In genomic region chr12:52524898-52525591, GRCh38 we compare ENCODE assay signal across 22 cellular contexts. TPM values are rescaled to one million over a fixed set of nuclear protein-coding genes. Genes with fewer than 3 reads are reported as not detected.
DNase-seq lines count a peak whose midpoint lies in the region; ATAC-seq, FAIRE-seq and TF ChIP-seq lines count a peak whose summit lies in the region.
"Had no signal": no experiment of that assay in that cellular context is flagged by ENCODE, and none has a peak within 500 bp of the region (broad histone marks: within the 10 kb centered on the region; RNA-seq: fewer than 3 reads in every experiment).

No MANE protein-coding gene starts in this region.

- ATAC-seq in HCT116 = no peak
- ATAC-seq in activated CD8-positive, alpha-beta memory T cell treated with anti-CD3 and anti-CD28 coated beads, Interleukin-2, amount 10 ng/mL, durations not matched to agents 7 days and 5 days = no peak
- ATAC-seq: left ventricle myocardium superior; stimulated activated naive CD8-positive, alpha-beta T cell treated with anti-CD3 and anti-CD28 coated beads, Interleukin-15, Interleukin-2, amounts not matched to agents 100 U/mL and 50 U/mL, for 24 hours had no signal

- H3K4me3 ChIP-seq in HCT116 (replicated peaks in 1 of 2; ENCODE audit: low read depth in 1 of 2, low read length in 2 of 2) (no peak overlapping the region), keratinocyte (ENCODE audit: control insufficient read depth in 2 of 3, extremely low read depth in 1 of 3, insufficient read depth in 2 of 3, low read depth in 1 of 3, low read length in 3 of 3) (peak overlapping the region; percentile 19 to 70 (median 55))
- H3K4me3 ChIP-seq: MG63 had no signal

- no peak for TF ChIP-seq POLR2A in HCT116 (IDR thresholded peaks at IDR 0.05; ENCODE audit: borderline replicate concordance, extremely low read depth, insufficient read depth, insufficient read length)

- TF ChIP-seq RAD21 in HCT116 (IDR thresholded peaks at IDR 0.05; ENCODE audit: low read depth) = no peak

- H3K27ac ChIP-seq in HCT116 (ENCODE audit: low read depth, low read length) = no peak overlapping the region
- H3K27ac ChIP-seq in keratinocyte (ENCODE audit: control insufficient read depth, insufficient read depth, low read length) = peak overlapping the region; percentile 98
- H3K27ac ChIP-seq: VCaP had no signal

- no peak overlapping the region for H3K4me3 Mint-ChIP-seq in CD14-positive monocyte
- no peak overlapping the region for H3K4me3 Mint-ChIP-seq in activated CD8-positive, alpha-beta memory T cell treated with anti-CD3 and anti-CD28 coated beads, Interleukin-2, amount 10 ng/mL, durations not matched to agents 7 days and 5 days
- H3K4me3 Mint-ChIP-seq: activated naive CD4-positive, alpha-beta T cell treated with anti-CD3 and anti-CD28 coated beads, Interleukin-2, amount 10 ng/mL, durations not matched to agents 7 days and 5 days; dendritic cell treated with granulocyte-macrophage colony-stimulating factor and Interleukin-4, amounts not matched to agents 40 ng/mL and 50 ng/mL, for 4 days had no signal

- no peaks in the 10 kb centered on the region for H3K36me3 Mint-ChIP-seq in CD14-positive monocyte
- no peaks in the 10 kb centered on the region for H3K36me3 Mint-ChIP-seq in activated CD8-positive, alpha-beta memory T cell treated with anti-CD3 and anti-CD28 coated beads, Interleukin-2, amount 10 ng/mL, durations not matched to agents 7 days and 5 days
- H3K36me3 Mint-ChIP-seq: activated naive CD4-positive, alpha-beta T cell treated with anti-CD3 and anti-CD28 coated beads, Interleukin-2, amount 10 ng/mL, durations not matched to agents 7 days and 5 days had no signal

- no peak for FAIRE-seq in keratinocyte (lab: Jason Lieb, UNC)
- FAIRE-seq: urothelium cell line had no signal

- H3K9me3 ChIP-seq in HCT116 (ENCODE audit: control insufficient read depth in 1 of 2, insufficient read depth in 1 of 2, low read depth in 1 of 2, low read length in 2 of 2) (no peaks in the 10 kb centered on the region), keratinocyte (ENCODE audit: control insufficient read depth, low read depth, low read length) (no peaks in the 10 kb centered on the region)
- H3K9me3 ChIP-seq: MG63 had no signal

- H3K27me3 ChIP-seq in HCT116 (ENCODE audit: insufficient read depth, low read length) (no peaks in the 10 kb centered on the region), keratinocyte (ENCODE audit: control insufficient read depth, extremely low read depth, insufficient read depth, low read length) (no peaks in the 10 kb centered on the region)
- H3K27me3 ChIP-seq: MG63 had no signal

- no peak overlapping the region for H2AFZ ChIP-seq in HCT116 (ENCODE audit: low read depth, low read length, poor library complexity, severe bottlenecking)
- peak overlapping the region; percentile 36 for H2AFZ ChIP-seq in keratinocyte (ENCODE audit: control insufficient read depth, low read length)

- dilution Hi-C loops in keratinocyte (cut with MboI; ENCODE audit: extremely low pct_ligation_motif_present, low sequenced_read_pairs) = no loop called here

- H3K4me1 ChIP-seq in HCT116 (ENCODE audit: control insufficient read depth in 1 of 2, insufficient read depth in 2 of 2, low read length in 2 of 2) (peaks cover 34 to 60% of the 10 kb centered on the region in 2 experiments), keratinocyte (ENCODE audit: control insufficient read depth, extremely low read depth, insufficient read depth, low read length) (peaks cover 64% of the 10 kb centered on the region)

- CTCF ChIA-PET in HCT116 (lab: Charles Lee) = no interaction called here
- CTCF ChIA-PET in activated CD8-positive, alpha-beta memory T cell treated with anti-CD3 and anti-CD28 coated beads, Interleukin-2, amount 10 ng/mL, durations not matched to agents 7 days and 5 days (lab: Charles Lee) = no interaction called here

- H3K36me3 ChIP-seq in HCT116 (ENCODE audit: control insufficient read depth in 1 of 2, insufficient read depth in 2 of 2, low read length in 2 of 2) (no peaks in the 10 kb centered on the region), keratinocyte (ENCODE audit: control insufficient read depth in 2 of 2, extremely low read depth in 1 of 2, insufficient read depth in 2 of 2, low read length in 2 of 2) (no peaks in the 10 kb centered on the region)
- H3K36me3 ChIP-seq: MG63 had no signal

- peaks cover 0 to 6% (median 6%) of the 10 kb centered on the region in 3 donors for H3K27me3 Mint-ChIP-seq in CD14-positive monocyte (ENCODE audit: low read depth in 3 of 3)
- peaks cover 7% of the 10 kb centered on the region for H3K27me3 Mint-ChIP-seq in activated CD8-positive, alpha-beta memory T cell treated with anti-CD3 and anti-CD28 coated beads, Interleukin-2, amount 10 ng/mL, durations not matched to agents 7 days and 5 days

- H4K20me1 ChIP-seq in HCT116 (ENCODE audit: insufficient read depth) (no peaks in the 10 kb centered on the region), keratinocyte (ENCODE audit: control insufficient read depth, extremely low read depth, insufficient read depth, low read length) (peaks cover under 1% of the 10 kb centered on the region)

- H3K27ac Mint-ChIP-seq in CD14-positive monocyte = no peak overlapping the region
- H3K27ac Mint-ChIP-seq in activated CD8-positive, alpha-beta memory T cell treated with anti-CD3 and anti-CD28 coated beads, Interleukin-2, amount 10 ng/mL, durations not matched to agents 7 days and 5 days = no peak overlapping the region
- H3K27ac Mint-ChIP-seq: activated naive CD4-positive, alpha-beta T cell treated with anti-CD3 and anti-CD28 coated beads, Interleukin-2, amount 10 ng/mL, durations not matched to agents 7 days and 5 days; dendritic cell treated with granulocyte-macrophage colony-stimulating factor and Interleukin-4, amounts not matched to agents 40 ng/mL and 50 ng/mL, for 4 days; progenitor cell of endocrine pancreas had no signal

- H3K79me2 ChIP-seq in HCT116 (ENCODE audit: insufficient read depth, low read length) (no peaks in the 10 kb centered on the region), keratinocyte (ENCODE audit: control insufficient read depth, insufficient read depth, low read length) (peaks cover 1% of the 10 kb centered on the region)

- no peaks in the 10 kb centered on the region for H3K9me3 Mint-ChIP-seq in CD14-positive monocyte
- H3K9me3 Mint-ChIP-seq in activated CD8-positive, alpha-beta memory T cell treated with anti-CD3 and anti-CD28 coated beads, Interleukin-2, amount 10 ng/mL, durations not matched to agents 7 days and 5 days (ENCODE audit: low read depth) = no peaks in the 10 kb centered on the region
- H3K9me3 Mint-ChIP-seq: activated naive CD4-positive, alpha-beta T cell treated with anti-CD3 and anti-CD28 coated beads, Interleukin-2, amount 10 ng/mL, durations not matched to agents 7 days and 5 days; dendritic cell treated with granulocyte-macrophage colony-stimulating factor and Interleukin-4, amounts not matched to agents 40 ng/mL and 50 ng/mL, for 4 days had no signal

- intact Hi-C loops in CD14-positive monocyte (cut with micrococcal nuclease) (no loop called here), HCT116 (cut with micrococcal nuclease) (no loop called here)

- no peaks in the 10 kb centered on the region for H3K9me2 ChIP-seq in HCT116 (ENCODE audit: insufficient read depth)

- RAD21 ChIA-PET in HCT116 (lab: Charles Lee; ENCODE audit: low non-redundant PET in 1 of 2, low total read pairs in 2 of 2, uncharacterized antibody in 2 of 2, unreplicated experiment in 2 of 2) = no interaction called here

- no TSS peak for BruUV-seq in HCT116 (replicated peaks; lab: Mats Ljungman, UMichigan)

- POLR2A ChIA-PET in HCT116 (lab: Charles Lee) = no interaction called here

- peak overlapping the region; percentile 14; the same call in 1 of the 2 replicates for H3K4me2 ChIP-seq in HCT116 (ENCODE audit: low read length)
- peak overlapping the region; percentile 96 for H3K4me2 ChIP-seq in keratinocyte (ENCODE audit: control insufficient read depth, extremely low read depth, insufficient read depth, low read depth, low read length)

- no peaks in the 10 kb centered on the region for H3K9me1 ChIP-seq in keratinocyte (ENCODE audit: control insufficient read depth, extremely low read depth, insufficient read depth, low read length)

- no peak for TF ChIP-seq CTCF in CD14-positive monocyte (IDR thresholded peaks at IDR 0.05)
- TF ChIP-seq CTCF in HCT116 (IDR thresholded peaks at IDR 0.05 in 2 of 3, conservative IDR thresholded peaks at IDR 0.05 in 1 of 3; ENCODE audit: borderline replicate concordance in 1 of 3, insufficient read depth in 1 of 3, low read depth in 2 of 3, low read length in 2 of 3) = no peak
- TF ChIP-seq CTCF in keratinocyte (optimal IDR thresholded peaks at IDR 0.05 in 1 of 3, IDR thresholded peaks at IDR 0.05 in 1 of 3, conservative IDR thresholded peaks at IDR 0.05 in 1 of 3; ENCODE audit: extremely low read depth in 1 of 3, insufficient read depth in 2 of 3, low read length in 3 of 3) = no peak

- no peaks in the 10 kb centered on the region for H3K4me1 Mint-ChIP-seq in CD14-positive monocyte
- peaks cover 9% of the 10 kb centered on the region for H3K4me1 Mint-ChIP-seq in activated CD8-positive, alpha-beta memory T cell treated with anti-CD3 and anti-CD28 coated beads, Interleukin-2, amount 10 ng/mL, durations not matched to agents 7 days and 5 days

- H3K9ac ChIP-seq in HCT116 (ENCODE audit: low read length) (no peak overlapping the region), keratinocyte (ENCODE audit: control insufficient read depth, extremely low read depth, insufficient read depth, low read length) (peak overlapping the region; percentile 92)

- DNase-seq in CD14-positive monocyte (ENCODE audit: low spot score) (peak; percentile 11), HCT116 (ENCODE audit: low read depth, low spot score) (no peak), keratinocyte (ENCODE audit: low read depth, low spot score) (peak; percentile 75), NCI-H345 (lab: John Stamatoyannopoulos, UW) (no peak), midbrain (lab: John Stamatoyannopoulos, UW) (no peak), OCI-M1 (lab: John Stamatoyannopoulos, UW) (no peak), COR-L47 (lab: John Stamatoyannopoulos, UW) (no peak)
- DNase-seq in activated CD8-positive, alpha-beta memory T cell treated with anti-CD3 and anti-CD28 coated beads, Interleukin-2, amount 10 ng/mL, durations not matched to agents 7 days and 5 days = peak; percentile 19
- DNase-seq: activated naive CD4-positive, alpha-beta T cell treated with anti-CD3 and anti-CD28 coated beads, Interleukin-2, amount 10 ng/mL, durations not matched to agents 7 days and 5 days; GDM1; left ventricle myocardium superior; MG63; NCI-H2107; RPMI8226; stimulated activated CD4-positive, alpha-beta T cell treated with anti-CD3 and anti-CD28 coated beads, Interleukin-12 subunit alpha, Interleukin-12 subunit beta, amount 100 ng/mL, for 4 hours; stimulated activated naive CD8-positive, alpha-beta T cell treated with anti-CD3 and anti-CD28 coated beads, Interleukin-15, Interleukin-2, amounts not matched to agents 100 U/mL and 50 U/mL, for 24 hours; T-helper 1 cell had no signal

RNA-seq across cellular contexts. Expression of gene KRT5, which starts 4.9 kb away (rescaled TPM):
- not detected for polyA plus RNA-seq in CD14-positive monocyte
- 0.44 TPM for total RNA-seq in HCT116 (2021; ENCODE audit: unreplicated experiment)
- polyA plus RNA-seq in HCT116 (2012) = 0.25 TPM in 1 of 2 replicates, not detected in the other
- total RNA-seq in activated CD8-positive, alpha-beta memory T cell treated with anti-CD3 and anti-CD28 coated beads, Interleukin-2, amount 10 ng/mL, durations not matched to agents 7 days and 5 days = not detected
- polyA plus RNA-seq in keratinocyte = 14,274 to 15,814 TPM (median 15,322 TPM) in 3 replicates
- 65,106 TPM for polyA plus RNA-seq in keratinocyte (2011; ENCODE audit: low read depth)
- polyA plus RNA-seq in keratinocyte (2011; cell fraction: cytosol; rRNA removed) = 14,617 and 16,515 TPM in 2 replicates
- polyA plus RNA-seq in keratinocyte (2011; cell fraction: nucleus; rRNA removed) = 13,124 and 13,753 TPM in 2 replicates
- 14,417 and 19,307 TPM in 2 replicates for polyA plus RNA-seq in keratinocyte (2012; ENCODE audit: low replicate concordance)
- polyA minus RNA-seq in keratinocyte = 14,077 to 29,017 TPM (median 19,306 TPM) in 3 replicates
- 38,935 TPM for polyA minus RNA-seq in keratinocyte (2011; cell fraction: cytosol; rRNA and poly(A)+ RNA removed)
- polyA minus RNA-seq in keratinocyte (2011; cell fraction: nucleus; rRNA and poly(A)+ RNA removed) = 7,770 and 7,938 TPM in 2 replicates
- total RNA-seq: HT1080, progenitor cell of endocrine pancreas had no signal

RNA-seq across cellular contexts. Expression of gene KRT71, which starts 27.9 kb away (rescaled TPM):
- not detected for polyA plus RNA-seq in CD14-positive monocyte
- total RNA-seq in HCT116 (2021; ENCODE audit: unreplicated experiment) = not detected
- polyA plus RNA-seq in HCT116 (2012) = not detected in 2 replicates
- not detected for total RNA-seq in activated CD8-positive, alpha-beta memory T cell treated with anti-CD3 and anti-CD28 coated beads, Interleukin-2, amount 10 ng/mL, durations not matched to agents 7 days and 5 days
- polyA plus RNA-seq in keratinocyte = not detected in 3 replicates
- not detected for polyA plus RNA-seq in keratinocyte (2011; ENCODE audit: low read depth)
- polyA plus RNA-seq in keratinocyte (2011; cell fraction: cytosol; rRNA removed) = not detected in 2 replicates
- not detected in 2 replicates for polyA plus RNA-seq in keratinocyte (2011; cell fraction: nucleus; rRNA removed)
- not detected in 2 replicates for polyA plus RNA-seq in keratinocyte (2012; ENCODE audit: low replicate concordance)
- polyA minus RNA-seq in keratinocyte = not detected in 3 replicates
- polyA minus RNA-seq in keratinocyte (2011; cell fraction: cytosol; rRNA and poly(A)+ RNA removed) = not detected
- polyA minus RNA-seq in keratinocyte (2011; cell fraction: nucleus; rRNA and poly(A)+ RNA removed) = not detected in 2 replicates
- total RNA-seq: HT1080, left ventricle myocardium superior, progenitor cell of endocrine pancreas had no signal

RNA-seq across cellular contexts. Expression of gene KRT6A, which starts 32.0 kb away (rescaled TPM):
- not detected for polyA plus RNA-seq in CD14-positive monocyte
- 0.66 TPM for total RNA-seq in HCT116 (2021; ENCODE audit: unreplicated experiment)
- polyA plus RNA-seq in HCT116 (2012) = 0.61 and 0.90 TPM in 2 replicates
- not detected for total RNA-seq in activated CD8-positive, alpha-beta memory T cell treated with anti-CD3 and anti-CD28 coated beads, Interleukin-2, amount 10 ng/mL, durations not matched to agents 7 days and 5 days
- 10,395 to 23,012 TPM (median 12,338 TPM) in 3 replicates for polyA plus RNA-seq in keratinocyte
- 36,695 TPM for polyA plus RNA-seq in keratinocyte (2011; ENCODE audit: low read depth)
- 11,622 and 15,916 TPM in 2 replicates for polyA plus RNA-seq in keratinocyte (2011; cell fraction: cytosol; rRNA removed)
- polyA plus RNA-seq in keratinocyte (2011; cell fraction: nucleus; rRNA removed) = 13,095 and 13,115 TPM in 2 replicates
- polyA plus RNA-seq in keratinocyte (2012; ENCODE audit: low replicate concordance) = 9,877 and 13,559 TPM in 2 replicates
- polyA minus RNA-seq in keratinocyte = 12,898 to 17,765 TPM (median 16,942 TPM) in 3 replicates
- polyA minus RNA-seq in keratinocyte (2011; cell fraction: cytosol; rRNA and poly(A)+ RNA removed) = 17,686 TPM
- 6,738 and 7,678 TPM in 2 replicates for polyA minus RNA-seq in keratinocyte (2011; cell fraction: nucleus; rRNA and poly(A)+ RNA removed)
- total RNA-seq: HT1080, progenitor cell of endocrine pancreas had no signal

RNA-seq across cellular contexts. Expression of gene KRT74, which starts 48.6 kb away (rescaled TPM):
- polyA plus RNA-seq in CD14-positive monocyte = not detected
- total RNA-seq in HCT116 (2021; ENCODE audit: unreplicated experiment) = not detected
- not detected in 2 replicates for polyA plus RNA-seq in HCT116 (2012)
- not detected for total RNA-seq in activated CD8-positive, alpha-beta memory T cell treated with anti-CD3 and anti-CD28 coated beads, Interleukin-2, amount 10 ng/mL, durations not matched to agents 7 days and 5 days
- 0.10 to 0.36 TPM (median 0.17 TPM) in 3 replicates for polyA plus RNA-seq in keratinocyte
- polyA plus RNA-seq in keratinocyte (2011; ENCODE audit: low read depth) = not detected
- 0.07 and 0.12 TPM in 2 replicates for polyA plus RNA-seq in keratinocyte (2011; cell fraction: cytosol; rRNA removed)
- polyA plus RNA-seq in keratinocyte (2011; cell fraction: nucleus; rRNA removed) = 0.98 and 1.1 TPM in 2 replicates
- polyA plus RNA-seq in keratinocyte (2012; ENCODE audit: low replicate concordance) = 0.07 and 0.24 TPM in 2 replicates
- polyA minus RNA-seq in keratinocyte = 0.19 TPM in 1 of 3 replicates, not detected in the others
- polyA minus RNA-seq in keratinocyte (2011; cell fraction: cytosol; rRNA and poly(A)+ RNA removed) = not detected
- polyA minus RNA-seq in keratinocyte (2011; cell fraction: nucleus; rRNA and poly(A)+ RNA removed) = 0.23 TPM in 1 of 2 replicates, not detected in the other
- total RNA-seq: HT1080, left ventricle myocardium superior, progenitor cell of endocrine pancreas had no signal

RNA-seq across cellular contexts. Expression of gene KRT6C, which starts 51.4 kb away (rescaled TPM):
- polyA plus RNA-seq in CD14-positive monocyte (not detected), keratinocyte (203 to 1,358 TPM (median 357 TPM) in 3 replicates)
- not detected for total RNA-seq in HCT116 (2021; ENCODE audit: unreplicated experiment)
- 0.04 TPM in 1 of 2 replicates, not detected in the other for polyA plus RNA-seq in HCT116 (2012)
- total RNA-seq in activated CD8-positive, alpha-beta memory T cell treated with anti-CD3 and anti-CD28 coated beads, Interleukin-2, amount 10 ng/mL, durations not matched to agents 7 days and 5 days = not detected
- polyA plus RNA-seq in keratinocyte (2011; ENCODE audit: low read depth) = 180 TPM
- 276 and 391 TPM in 2 replicates for polyA plus RNA-seq in keratinocyte (2011; cell fraction: cytosol; rRNA removed)
- 374 and 380 TPM in 2 replicates for polyA plus RNA-seq in keratinocyte (2011; cell fraction: nucleus; rRNA removed)
- polyA plus RNA-seq in keratinocyte (2012; ENCODE audit: low replicate concordance) = 210 and 280 TPM in 2 replicates
- polyA minus RNA-seq in keratinocyte = 453 to 1,813 TPM (median 710 TPM) in 3 replicates
- polyA minus RNA-seq in keratinocyte (2011; cell fraction: cytosol; rRNA and poly(A)+ RNA removed) = 562 TPM
- 354 and 380 TPM in 2 replicates for polyA minus RNA-seq in keratinocyte (2011; cell fraction: nucleus; rRNA and poly(A)+ RNA removed)
- total RNA-seq: HT1080, left ventricle myocardium superior, progenitor cell of endocrine pancreas had no signal

Comparison
In these comparisons a context has a peak if more than half of its experiments do, and no peak if none do; other contexts are left out.
1. DNase-seq: peak in CD14-positive monocyte (single experiment), activated CD8-positive, alpha-beta memory T cell treated with anti-CD3 and anti-CD28 coated beads, Interleukin-2, amount 10 ng/mL, durations not matched to agents 7 days and 5 days (single experiment) and keratinocyte (single experiment); none in HCT116 (single experiment), NCI-H345 (single experiment), midbrain (single experiment), OCI-M1 (single experiment) and COR-L47 (single experiment).
2. H3K4me3 ChIP-seq: peak in keratinocyte (3 of 3); none in HCT116 (0 of 2).